Comparison of ENCODE assay signal across 3 cellular contexts in the genomic region with DNA sequence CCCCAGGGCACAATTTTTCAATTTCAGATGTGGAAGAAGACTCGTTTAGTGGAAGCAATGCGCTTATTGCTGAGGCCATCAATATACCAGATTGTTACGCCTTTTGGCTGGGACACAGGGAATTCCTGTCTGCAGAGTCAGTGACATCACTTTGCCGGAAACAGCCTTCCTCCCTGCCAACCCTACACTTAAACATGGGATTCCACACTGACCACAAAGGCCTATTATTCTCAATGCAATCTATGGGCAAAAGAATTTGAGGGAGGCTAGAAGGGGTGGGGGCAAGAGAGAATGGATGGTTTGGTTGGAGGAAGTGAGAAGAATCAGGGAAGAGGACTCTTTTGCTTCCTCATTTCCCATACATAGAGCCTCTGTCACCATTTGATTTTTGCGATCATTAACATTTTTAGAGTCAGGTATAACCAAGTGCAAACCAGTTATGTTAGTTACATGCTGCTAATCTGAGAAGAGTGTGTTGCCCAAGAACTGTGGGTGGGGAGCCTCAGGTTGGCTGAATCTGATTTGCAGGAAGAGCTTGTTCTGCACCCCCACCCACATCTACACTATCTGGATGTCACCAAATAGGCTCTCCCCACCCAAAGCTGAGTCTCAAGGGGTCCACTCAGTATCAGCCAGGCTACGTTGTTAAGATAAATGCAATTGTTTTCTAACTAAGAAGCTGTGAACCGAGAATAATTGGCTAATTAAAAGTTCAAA.
A peak's percentile ranks its signal among the peaks of the same experiment; 100 is the strongest.
TF ChIP-seq lines count a peak whose summit lies in the region.

No MANE protein-coding gene starts in this region.

TF ChIP-seq in SK-N-SH, 30 proteins besides CTCF, POLR2A, EP300 and RAD21 (continued from another document):
- TF ChIP-seq FOSL2 (IDR thresholded peaks at IDR 0.05; ENCODE audit: borderline replicate concordance, low read depth), result 0 out of 2 replicates have a peak, but pooled peaks have one; percentile 3
- no peak for TF ChIP-seq RXRA (IDR thresholded peaks at IDR 0.05; ENCODE audit: borderline replicate concordance, low read depth)
- TF ChIP-seq TCF12 (IDR thresholded peaks at IDR 0.05), result 0 out of 2 replicates have a peak, but pooled peaks have one; percentile 38

TF ChIP-seq in SK-N-SH treated with all-trans-retinoic acid at 6 μM for 48 hours, 23 proteins besides CTCF, POLR2A, EP300 and RAD21:
- TF ChIP-seq, protein P1, sequence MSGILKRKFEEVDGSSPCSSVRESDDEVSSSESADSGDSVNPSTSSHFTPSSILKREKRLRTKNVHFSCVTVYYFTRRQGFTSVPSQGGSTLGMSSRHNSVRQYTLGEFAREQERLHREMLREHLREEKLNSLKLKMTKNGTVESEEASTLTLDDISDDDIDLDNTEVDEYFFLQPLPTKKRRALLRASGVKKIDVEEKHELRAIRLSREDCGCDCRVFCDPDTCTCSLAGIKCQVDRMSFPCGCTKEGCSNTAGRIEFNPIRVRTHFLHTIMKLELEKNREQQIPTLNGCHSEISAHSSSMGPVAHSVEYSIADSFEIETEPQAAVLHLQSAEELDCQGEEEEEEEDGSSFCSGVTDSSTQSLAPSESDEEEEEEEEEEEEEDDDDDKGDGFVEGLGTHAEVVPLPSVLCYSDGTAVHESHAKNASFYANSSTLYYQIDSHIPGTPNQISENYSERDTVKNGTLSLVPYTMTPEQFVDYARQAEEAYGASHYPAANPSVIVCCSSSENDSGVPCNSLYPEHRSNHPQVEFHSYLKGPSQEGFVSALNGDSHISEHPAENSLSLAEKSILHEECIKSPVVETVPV (CRISPR knock-in tag; IDR thresholded peaks at IDR 0.05), result no peak
- no peak for TF ChIP-seq ESRRG (CRISPR knock-in tag; IDR thresholded peaks at IDR 0.05)
- no peak for TF ChIP-seq ZFP30 (CRISPR knock-in tag; IDR thresholded peaks at IDR 0.05)
- TF ChIP-seq GLIS3 (CRISPR knock-in tag; IDR thresholded peaks at IDR 0.05), result no peak
- TF ChIP-seq TCF4 (CRISPR knock-in tag; IDR thresholded peaks at IDR 0.05; ENCODE audit: borderline replicate concordance), result no peak
- TF ChIP-seq BACH2 (CRISPR knock-in tag; IDR thresholded peaks at IDR 0.05; ENCODE audit: borderline replicate concordance), result no peak
- no peak for TF ChIP-seq RARB (CRISPR knock-in tag; IDR thresholded peaks at IDR 0.05)
- TF ChIP-seq TOX (CRISPR knock-in tag; IDR thresholded peaks at IDR 0.05; ENCODE audit: borderline replicate concordance), result no peak
- TF ChIP-seq, protein P2, sequence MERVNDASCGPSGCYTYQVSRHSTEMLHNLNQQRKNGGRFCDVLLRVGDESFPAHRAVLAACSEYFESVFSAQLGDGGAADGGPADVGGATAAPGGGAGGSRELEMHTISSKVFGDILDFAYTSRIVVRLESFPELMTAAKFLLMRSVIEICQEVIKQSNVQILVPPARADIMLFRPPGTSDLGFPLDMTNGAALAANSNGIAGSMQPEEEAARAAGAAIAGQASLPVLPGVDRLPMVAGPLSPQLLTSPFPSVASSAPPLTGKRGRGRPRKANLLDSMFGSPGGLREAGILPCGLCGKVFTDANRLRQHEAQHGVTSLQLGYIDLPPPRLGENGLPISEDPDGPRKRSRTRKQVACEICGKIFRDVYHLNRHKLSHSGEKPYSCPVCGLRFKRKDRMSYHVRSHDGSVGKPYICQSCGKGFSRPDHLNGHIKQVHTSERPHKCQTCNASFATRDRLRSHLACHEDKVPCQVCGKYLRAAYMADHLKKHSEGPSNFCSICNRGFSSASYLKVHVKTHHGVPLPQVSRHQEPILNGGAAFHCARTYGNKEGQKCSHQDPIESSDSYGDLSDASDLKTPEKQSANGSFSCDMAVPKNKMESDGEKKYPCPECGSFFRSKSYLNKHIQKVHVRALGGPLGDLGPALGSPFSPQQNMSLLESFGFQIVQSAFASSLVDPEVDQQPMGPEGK (CRISPR knock-in tag; IDR thresholded peaks at IDR 0.05; ENCODE audit: borderline replicate concordance), result no peak
- TF ChIP-seq OSR1 (CRISPR knock-in tag; IDR thresholded peaks at IDR 0.05), result no peak
- no peak for TF ChIP-seq ZFP3 (CRISPR knock-in tag; IDR thresholded peaks at IDR 0.05)

TF ChIP-seq in HepG2, 621 proteins besides CTCF, POLR2A, EP300 and RAD21 (continued from another document and continues in another):
- TF ChIP-seq, protein P2 (CRISPR knock-in tag; IDR thresholded peaks at IDR 0.05), result peak; percentile 26; the same call in 1 of the 2 replicates
- TF ChIP-seq ZNF780A (CRISPR knock-in tag; IDR thresholded peaks at IDR 0.05), result no peak
- TF ChIP-seq ZNF644 (CRISPR knock-in tag; IDR thresholded peaks at IDR 0.05; ENCODE audit: low read depth), result peak; percentile 57; the same call in 1 of the 2 replicates
- no peak for TF ChIP-seq ZNF230 (CRISPR knock-in tag; IDR thresholded peaks at IDR 0.05)
- TF ChIP-seq, protein P3, sequence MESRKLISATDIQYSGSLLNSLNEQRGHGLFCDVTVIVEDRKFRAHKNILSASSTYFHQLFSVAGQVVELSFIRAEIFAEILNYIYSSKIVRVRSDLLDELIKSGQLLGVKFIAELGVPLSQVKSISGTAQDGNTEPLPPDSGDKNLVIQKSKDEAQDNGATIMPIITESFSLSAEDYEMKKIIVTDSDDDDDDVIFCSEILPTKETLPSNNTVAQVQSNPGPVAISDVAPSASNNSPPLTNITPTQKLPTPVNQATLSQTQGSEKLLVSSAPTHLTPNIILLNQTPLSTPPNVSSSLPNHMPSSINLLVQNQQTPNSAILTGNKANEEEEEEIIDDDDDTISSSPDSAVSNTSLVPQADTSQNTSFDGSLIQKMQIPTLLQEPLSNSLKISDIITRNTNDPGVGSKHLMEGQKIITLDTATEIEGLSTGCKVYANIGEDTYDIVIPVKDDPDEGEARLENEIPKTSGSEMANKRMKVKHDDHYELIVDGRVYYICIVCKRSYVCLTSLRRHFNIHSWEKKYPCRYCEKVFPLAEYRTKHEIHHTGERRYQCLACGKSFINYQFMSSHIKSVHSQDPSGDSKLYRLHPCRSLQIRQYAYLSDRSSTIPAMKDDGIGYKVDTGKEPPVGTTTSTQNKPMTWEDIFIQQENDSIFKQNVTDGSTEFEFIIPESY (CRISPR knock-in tag; IDR thresholded peaks at IDR 0.05), result 0 out of 2 replicates have a peak, but pooled peaks have one; percentile 11
- 0 out of 2 replicates have a peak, but pooled peaks have one; percentile 45 for TF ChIP-seq ATF1 (CRISPR knock-in tag; IDR thresholded peaks at IDR 0.05)
- TF ChIP-seq SOX5 (CRISPR knock-in tag; IDR thresholded peaks at IDR 0.05; ENCODE audit: borderline replicate concordance), result peak; percentile 77; the same call in 1 of the 2 replicates
- peak; percentile 47; the same call in 1 of the 2 replicates for TF ChIP-seq ZBTB21 (CRISPR knock-in tag; IDR thresholded peaks at IDR 0.05)
- TF ChIP-seq XBP1 (CRISPR knock-in tag; IDR thresholded peaks at IDR 0.05), result no peak
- peak; percentile 38; the same call in 1 of the 2 replicates for TF ChIP-seq FOSL2 (CRISPR knock-in tag; IDR thresholded peaks at IDR 0.05)
- no peak for TF ChIP-seq NRL (CRISPR knock-in tag; IDR thresholded peaks at IDR 0.05; ENCODE audit: borderline replicate concordance)
- 0 out of 2 replicates have a peak, but pooled peaks have one; percentile 27 for TF ChIP-seq MAFF (IDR thresholded peaks at IDR 0.05; ENCODE audit: low read depth, low read length)
- TF ChIP-seq, protein P4, sequence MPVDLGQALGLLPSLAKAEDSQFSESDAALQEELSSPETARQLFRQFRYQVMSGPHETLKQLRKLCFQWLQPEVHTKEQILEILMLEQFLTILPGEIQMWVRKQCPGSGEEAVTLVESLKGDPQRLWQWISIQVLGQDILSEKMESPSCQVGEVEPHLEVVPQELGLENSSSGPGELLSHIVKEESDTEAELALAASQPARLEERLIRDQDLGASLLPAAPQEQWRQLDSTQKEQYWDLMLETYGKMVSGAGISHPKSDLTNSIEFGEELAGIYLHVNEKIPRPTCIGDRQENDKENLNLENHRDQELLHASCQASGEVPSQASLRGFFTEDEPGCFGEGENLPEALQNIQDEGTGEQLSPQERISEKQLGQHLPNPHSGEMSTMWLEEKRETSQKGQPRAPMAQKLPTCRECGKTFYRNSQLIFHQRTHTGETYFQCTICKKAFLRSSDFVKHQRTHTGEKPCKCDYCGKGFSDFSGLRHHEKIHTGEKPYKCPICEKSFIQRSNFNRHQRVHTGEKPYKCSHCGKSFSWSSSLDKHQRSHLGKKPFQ (CRISPR knock-in tag; IDR thresholded peaks at IDR 0.05; ENCODE audit: insufficient replicate concordance), result no peak
- TF ChIP-seq, protein P5, sequence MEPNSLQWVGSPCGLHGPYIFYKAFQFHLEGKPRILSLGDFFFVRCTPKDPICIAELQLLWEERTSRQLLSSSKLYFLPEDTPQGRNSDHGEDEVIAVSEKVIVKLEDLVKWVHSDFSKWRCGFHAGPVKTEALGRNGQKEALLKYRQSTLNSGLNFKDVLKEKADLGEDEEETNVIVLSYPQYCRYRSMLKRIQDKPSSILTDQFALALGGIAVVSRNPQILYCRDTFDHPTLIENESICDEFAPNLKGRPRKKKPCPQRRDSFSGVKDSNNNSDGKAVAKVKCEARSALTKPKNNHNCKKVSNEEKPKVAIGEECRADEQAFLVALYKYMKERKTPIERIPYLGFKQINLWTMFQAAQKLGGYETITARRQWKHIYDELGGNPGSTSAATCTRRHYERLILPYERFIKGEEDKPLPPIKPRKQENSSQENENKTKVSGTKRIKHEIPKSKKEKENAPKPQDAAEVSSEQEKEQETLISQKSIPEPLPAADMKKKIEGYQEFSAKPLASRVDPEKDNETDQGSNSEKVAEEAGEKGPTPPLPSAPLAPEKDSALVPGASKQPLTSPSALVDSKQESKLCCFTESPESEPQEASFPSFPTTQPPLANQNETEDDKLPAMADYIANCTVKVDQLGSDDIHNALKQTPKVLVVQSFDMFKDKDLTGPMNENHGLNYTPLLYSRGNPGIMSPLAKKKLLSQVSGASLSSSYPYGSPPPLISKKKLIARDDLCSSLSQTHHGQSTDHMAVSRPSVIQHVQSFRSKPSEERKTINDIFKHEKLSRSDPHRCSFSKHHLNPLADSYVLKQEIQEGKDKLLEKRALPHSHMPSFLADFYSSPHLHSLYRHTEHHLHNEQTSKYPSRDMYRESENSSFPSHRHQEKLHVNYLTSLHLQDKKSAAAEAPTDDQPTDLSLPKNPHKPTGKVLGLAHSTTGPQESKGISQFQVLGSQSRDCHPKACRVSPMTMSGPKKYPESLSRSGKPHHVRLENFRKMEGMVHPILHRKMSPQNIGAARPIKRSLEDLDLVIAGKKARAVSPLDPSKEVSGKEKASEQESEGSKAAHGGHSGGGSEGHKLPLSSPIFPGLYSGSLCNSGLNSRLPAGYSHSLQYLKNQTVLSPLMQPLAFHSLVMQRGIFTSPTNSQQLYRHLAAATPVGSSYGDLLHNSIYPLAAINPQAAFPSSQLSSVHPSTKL (CRISPR knock-in tag; IDR thresholded peaks at IDR 0.05), result 0 out of 2 replicates have a peak, but pooled peaks have one; percentile 41
- TF ChIP-seq, protein P6, sequence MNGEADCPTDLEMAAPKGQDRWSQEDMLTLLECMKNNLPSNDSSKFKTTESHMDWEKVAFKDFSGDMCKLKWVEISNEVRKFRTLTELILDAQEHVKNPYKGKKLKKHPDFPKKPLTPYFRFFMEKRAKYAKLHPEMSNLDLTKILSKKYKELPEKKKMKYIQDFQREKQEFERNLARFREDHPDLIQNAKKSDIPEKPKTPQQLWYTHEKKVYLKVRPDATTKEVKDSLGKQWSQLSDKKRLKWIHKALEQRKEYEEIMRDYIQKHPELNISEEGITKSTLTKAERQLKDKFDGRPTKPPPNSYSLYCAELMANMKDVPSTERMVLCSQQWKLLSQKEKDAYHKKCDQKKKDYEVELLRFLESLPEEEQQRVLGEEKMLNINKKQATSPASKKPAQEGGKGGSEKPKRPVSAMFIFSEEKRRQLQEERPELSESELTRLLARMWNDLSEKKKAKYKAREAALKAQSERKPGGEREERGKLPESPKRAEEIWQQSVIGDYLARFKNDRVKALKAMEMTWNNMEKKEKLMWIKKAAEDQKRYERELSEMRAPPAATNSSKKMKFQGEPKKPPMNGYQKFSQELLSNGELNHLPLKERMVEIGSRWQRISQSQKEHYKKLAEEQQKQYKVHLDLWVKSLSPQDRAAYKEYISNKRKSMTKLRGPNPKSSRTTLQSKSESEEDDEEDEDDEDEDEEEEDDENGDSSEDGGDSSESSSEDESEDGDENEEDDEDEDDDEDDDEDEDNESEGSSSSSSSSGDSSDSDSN (CRISPR knock-in tag; IDR thresholded peaks at IDR 0.05), result no peak
- TF ChIP-seq, protein P7, sequence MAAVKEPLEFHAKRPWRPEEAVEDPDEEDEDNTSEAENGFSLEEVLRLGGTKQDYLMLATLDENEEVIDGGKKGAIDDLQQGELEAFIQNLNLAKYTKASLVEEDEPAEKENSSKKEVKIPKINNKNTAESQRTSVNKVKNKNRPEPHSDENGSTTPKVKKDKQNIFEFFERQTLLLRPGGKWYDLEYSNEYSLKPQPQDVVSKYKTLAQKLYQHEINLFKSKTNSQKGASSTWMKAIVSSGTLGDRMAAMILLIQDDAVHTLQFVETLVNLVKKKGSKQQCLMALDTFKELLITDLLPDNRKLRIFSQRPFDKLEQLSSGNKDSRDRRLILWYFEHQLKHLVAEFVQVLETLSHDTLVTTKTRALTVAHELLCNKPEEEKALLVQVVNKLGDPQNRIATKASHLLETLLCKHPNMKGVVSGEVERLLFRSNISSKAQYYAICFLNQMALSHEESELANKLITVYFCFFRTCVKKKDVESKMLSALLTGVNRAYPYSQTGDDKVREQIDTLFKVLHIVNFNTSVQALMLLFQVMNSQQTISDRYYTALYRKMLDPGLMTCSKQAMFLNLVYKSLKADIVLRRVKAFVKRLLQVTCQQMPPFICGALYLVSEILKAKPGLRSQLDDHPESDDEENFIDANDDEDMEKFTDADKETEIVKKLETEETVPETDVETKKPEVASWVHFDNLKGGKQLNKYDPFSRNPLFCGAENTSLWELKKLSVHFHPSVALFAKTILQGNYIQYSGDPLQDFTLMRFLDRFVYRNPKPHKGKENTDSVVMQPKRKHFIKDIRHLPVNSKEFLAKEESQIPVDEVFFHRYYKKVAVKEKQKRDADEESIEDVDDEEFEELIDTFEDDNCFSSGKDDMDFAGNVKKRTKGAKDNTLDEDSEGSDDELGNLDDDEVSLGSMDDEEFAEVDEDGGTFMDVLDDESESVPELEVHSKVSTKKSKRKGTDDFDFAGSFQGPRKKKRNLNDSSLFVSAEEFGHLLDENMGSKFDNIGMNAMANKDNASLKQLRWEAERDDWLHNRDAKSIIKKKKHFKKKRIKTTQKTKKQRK (IDR thresholded peaks at IDR 0.05; ENCODE audit: low read length), result no peak
- TF ChIP-seq SRSF9 (IDR thresholded peaks at IDR 0.05; ENCODE audit: borderline replicate concordance, insufficient read depth, low read depth, low read length, poor library complexity, severe bottlenecking), result no peak
- no peak for TF ChIP-seq POGZ (CRISPR knock-in tag; IDR thresholded peaks at IDR 0.05)
- TF ChIP-seq ZNF530 (CRISPR knock-in tag; IDR thresholded peaks at IDR 0.05; ENCODE audit: low read depth), result no peak
